In genomic region chr21:34083357-34083756, GRCh38 we compare ENCODE assay signal across 21 cellular contexts. TPM values are rescaled to one million over a fixed set of nuclear protein-coding genes. Genes with fewer than 3 reads are reported as not detected.
A peak's percentile ranks its signal among the peaks of the same experiment; 100 is the strongest.
DNase-seq lines count a peak whose midpoint lies in the region; ATAC-seq and TF ChIP-seq lines count a peak whose summit lies in the region.
"Had no signal": no experiment of that assay in that cellular context is flagged by ENCODE, and none has a peak within 500 bp of the region (broad histone marks: within the 10 kb centered on the region; RNA-seq: fewer than 3 reads in every experiment).

No MANE protein-coding gene starts in this region.

- H3K27ac Mint-ChIP-seq in activated CD4-positive, alpha-beta T cell treated with anti-CD3 and anti-CD28 coated beads, Interleukin-2, amount 10 ng/mL, durations not matched to agents 24 days and 14 days, result peak overlapping the region; percentile 62
- peak overlapping the region; percentile 65 for H3K27ac Mint-ChIP-seq in activated naive CD8-positive, alpha-beta T cell
- no peak overlapping the region for H3K27ac Mint-ChIP-seq in neural progenitor cell

- H3K4me2 ChIP-seq in neural progenitor cell, result peak overlapping the region; percentile 48

- peak overlapping the region; percentile 51 for H3K4me3 Mint-ChIP-seq in activated CD4-positive, alpha-beta T cell treated with anti-CD3 and anti-CD28 coated beads, Interleukin-2, amount 10 ng/mL, durations not matched to agents 24 days and 14 days
- H3K4me3 Mint-ChIP-seq in activated naive CD8-positive, alpha-beta T cell, result peak overlapping the region; percentile 42
- no peak overlapping the region for H3K4me3 Mint-ChIP-seq in neural progenitor cell

- peaks cover 56% of the 10 kb centered on the region for H3K4me1 ChIP-seq in neural progenitor cell

- H3K27me3 ChIP-seq in neural progenitor cell, result no peaks in the 10 kb centered on the region
- H3K27me3 ChIP-seq: cardiac muscle cell, gastrocnemius medialis, sigmoid colon had no signal

- H3K79me2 ChIP-seq in neural progenitor cell (ENCODE audit: low read depth), result peaks cover 100% of the 10 kb centered on the region

- H3K27ac ChIP-seq in KOPT-K1 (ENCODE audit: low read depth, low read length, poor library complexity, severe bottlenecking) (peak overlapping the region; percentile 9), neural progenitor cell (peak overlapping the region; percentile 16)
- H3K27ac ChIP-seq: cardiac muscle cell, gastrocnemius medialis, sigmoid colon had no signal

- no peak overlapping the region for H2AFZ ChIP-seq in neural progenitor cell (replicated peaks)

- TF ChIP-seq CTCF in neural progenitor cell (IDR thresholded peaks at IDR 0.05), result no peak

- H3K9me3 Mint-ChIP-seq in activated CD4-positive, alpha-beta T cell treated with anti-CD3 and anti-CD28 coated beads, Interleukin-2, amount 10 ng/mL, durations not matched to agents 24 days and 14 days, result no peaks in the 10 kb centered on the region
- no peaks in the 10 kb centered on the region for H3K9me3 Mint-ChIP-seq in activated naive CD8-positive, alpha-beta T cell (ENCODE audit: low read depth)
- H3K9me3 Mint-ChIP-seq in neural progenitor cell, result peaks cover 25% of the 10 kb centered on the region

- H3F3A ChIP-seq in neural progenitor cell (ENCODE audit: low read depth), result peaks cover 3% of the 10 kb centered on the region

- no peak for ATAC-seq in HG02884 (IDR thresholded peaks at IDR 0.05; ENCODE audit: unreplicated experiment)
- ATAC-seq in left cardiac atrium, result no peak
- ATAC-seq: gastrocnemius medialis had no signal

- no peak overlapping the region for H3K9ac ChIP-seq in neural progenitor cell

- H3K27me3 Mint-ChIP-seq in activated CD4-positive, alpha-beta T cell treated with anti-CD3 and anti-CD28 coated beads, Interleukin-2, amount 10 ng/mL, durations not matched to agents 24 days and 14 days, result no peaks in the 10 kb centered on the region
- no peaks in the 10 kb centered on the region for H3K27me3 Mint-ChIP-seq in activated naive CD8-positive, alpha-beta T cell
- peaks cover 5% of the 10 kb centered on the region for H3K27me3 Mint-ChIP-seq in neural progenitor cell (ENCODE audit: insufficient read depth, low read depth)

- H4K20me1 ChIP-seq in neural progenitor cell (ENCODE audit: low read depth), result peaks cover 99% of the 10 kb centered on the region

- no peak overlapping the region for H3K4me3 ChIP-seq in neural progenitor cell
- H3K4me3 ChIP-seq: cardiac muscle cell, gastrocnemius medialis, sigmoid colon had no signal

- peaks cover 60% of the 10 kb centered on the region for H3K4me1 Mint-ChIP-seq in activated CD4-positive, alpha-beta T cell treated with anti-CD3 and anti-CD28 coated beads, Interleukin-2, amount 10 ng/mL, durations not matched to agents 24 days and 14 days
- peaks cover 10% of the 10 kb centered on the region for H3K4me1 Mint-ChIP-seq in activated naive CD8-positive, alpha-beta T cell (ENCODE audit: low read depth)
- peaks cover 6% of the 10 kb centered on the region for H3K4me1 Mint-ChIP-seq in neural progenitor cell

- DNase-seq in activated CD4-positive, alpha-beta T cell treated with anti-CD3 and anti-CD28 coated beads, Interleukin-2, amount 10 ng/mL, durations not matched to agents 24 days and 14 days, result peak; percentile 45
- DNase-seq in activated CD4-positive, alpha-beta T cell treated with anti-CD3 and anti-CD28 coated beads for 1 hour, result no peak
- DNase-seq in neural progenitor cell (ENCODE audit: low spot score) (no peak), cortex of kidney (lab: John Stamatoyannopoulos, UW) (no peak), left cardiac atrium (no peak)
- DNase-seq: activated CD4-positive, CD25-positive, alpha-beta regulatory T cell treated with anti-CD3 and anti-CD28 coated beads, Interleukin-2, amount 50 U/mL, for 72 hours; activated gamma-delta T cell; DMS53; gastrocnemius medialis; GDM1; islet precursor cell; KBM-7; NCI-H146; NCI-H526; SHP77 treated with DMSO at 0.1 percent for 48 hours; sigmoid colon; trophoblast cell had no signal

- H3K36me3 Mint-ChIP-seq in activated CD4-positive, alpha-beta T cell treated with anti-CD3 and anti-CD28 coated beads, Interleukin-2, amount 10 ng/mL, durations not matched to agents 24 days and 14 days (ENCODE audit: low read depth), result peaks cover 62% of the 10 kb centered on the region
- H3K36me3 Mint-ChIP-seq in activated naive CD8-positive, alpha-beta T cell, result peaks cover 33% of the 10 kb centered on the region
- peaks cover 68% of the 10 kb centered on the region for H3K36me3 Mint-ChIP-seq in neural progenitor cell

- intact Hi-C loops in activated CD4-positive, alpha-beta T cell treated with anti-CD3 and anti-CD28 coated beads, Interleukin-2, amount 10 ng/mL, durations not matched to agents 24 days and 14 days (cut with micrococcal nuclease), result no loop called here
- intact Hi-C loops in left cardiac atrium (cut with DNase I), result loop anchor here in 1 of 2 donors (5.0 kb wide), 1 partner anchor 44 kb away; no protein-coding TSS in a partner anchor

- H3K36me3 ChIP-seq in KOPT-K1 (ENCODE audit: insufficient read depth, low read length) (peaks cover 86% of the 10 kb centered on the region), neural progenitor cell (peaks cover 5% of the 10 kb centered on the region)
- H3K36me3 ChIP-seq: cardiac muscle cell, gastrocnemius medialis, sigmoid colon had no signal

- H3K9me3 ChIP-seq in KOPT-K1 (ENCODE audit: insufficient read depth, low read length, poor library complexity, severe bottlenecking) (no peaks in the 10 kb centered on the region), neural progenitor cell (ENCODE audit: low read depth) (no peaks in the 10 kb centered on the region)
- H3K9me3 ChIP-seq: gastrocnemius medialis, sigmoid colon had no signal

RNA-seq across cellular contexts. Expression of gene MRPS6, which starts 10.0 kb away (rescaled TPM):
- total RNA-seq in activated CD4-positive, alpha-beta T cell treated with anti-CD3 and anti-CD28 coated beads, Interleukin-2, amount 10 ng/mL, durations not matched to agents 24 days and 14 days, result 151 and 154 TPM in 2 replicates
- total RNA-seq in neural progenitor cell (ENCODE audit: low replicate concordance) (67.5 and 108 TPM in 2 replicates), left cardiac atrium (10 to 100 TPM; 54.8 to 67.2 TPM)

RNA-seq across cellular contexts. Expression of gene SLC5A3, which starts 10.0 kb away (rescaled TPM):
- total RNA-seq in activated CD4-positive, alpha-beta T cell treated with anti-CD3 and anti-CD28 coated beads, Interleukin-2, amount 10 ng/mL, durations not matched to agents 24 days and 14 days, result 52.8 and 55.4 TPM in 2 replicates
- 31.8 and 44.3 TPM in 2 replicates for total RNA-seq in neural progenitor cell (ENCODE audit: low replicate concordance)
- 10 to 100 TPM in 1 of 2 donors, 1 to 10 TPM in 1; 6.6 to 13.4 TPM for total RNA-seq in left cardiac atrium
